In genomic region chr2:240631561-240632290, GRCh38 we compare ENCODE assay signal across 2 cellular contexts.
TF ChIP-seq lines count a peak whose summit lies in the region.

No MANE protein-coding gene starts in this region.

TF ChIP-seq in SK-N-SH, 30 proteins besides CTCF, POLR2A, EP300 and RAD21 (continued from another document):
- no peak for TF ChIP-seq USF1 (IDR thresholded peaks at IDR 0.05; ENCODE audit: borderline replicate concordance, low read depth)

TF ChIP-seq in SK-N-SH treated with all-trans-retinoic acid at 6 μM for 48 hours, 23 proteins besides CTCF, POLR2A, EP300 and RAD21 (continued from another document):
- TF ChIP-seq ARNTL (CRISPR knock-in tag; IDR thresholded peaks at IDR 0.05; ENCODE audit: borderline replicate concordance, low read depth) (no peak), POU6F1 (CRISPR knock-in tag; IDR thresholded peaks at IDR 0.05; ENCODE audit: borderline replicate concordance, low read depth) (no peak), ZC3H10 (CRISPR knock-in tag; IDR thresholded peaks at IDR 0.05) (no peak), ZFP30 (CRISPR knock-in tag; IDR thresholded peaks at IDR 0.05) (no peak), TCF4 (CRISPR knock-in tag; IDR thresholded peaks at IDR 0.05; ENCODE audit: borderline replicate concordance) (no peak), ISL1 (CRISPR knock-in tag; IDR thresholded peaks at IDR 0.05) (no peak), PATZ1 (CRISPR knock-in tag; IDR thresholded peaks at IDR 0.05; ENCODE audit: borderline replicate concordance) (no peak)
TF ChIP-seq in SK-N-SH treated with all-trans-retinoic acid at 6 μM for 48 hours: peak in this region for 0.
